8 cellular contexts compared by ENCODE assay signal in the genomic region with DNA sequence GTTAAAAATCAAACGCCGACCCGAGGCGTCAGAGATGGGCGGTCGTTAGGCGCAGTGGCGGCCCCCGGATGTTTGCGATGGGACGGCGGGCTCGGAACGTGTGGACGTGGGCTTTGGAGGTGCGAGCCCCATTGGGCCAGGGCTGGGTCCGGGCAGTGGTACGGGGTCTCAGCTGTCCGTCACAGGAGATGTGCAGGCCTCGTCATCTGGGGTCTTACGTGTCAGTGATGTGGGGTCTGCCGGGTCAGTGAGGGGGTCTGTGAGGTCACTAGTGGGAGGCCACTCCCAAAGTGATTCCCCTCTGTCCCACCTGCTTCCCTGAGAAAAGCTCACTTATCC. TPM values are rescaled to one million over a fixed set of nuclear protein-coding genes. Genes with fewer than 3 reads are reported as not detected.
DNase-seq lines count a peak whose midpoint lies in the region; ATAC-seq, FAIRE-seq and TF ChIP-seq lines count a peak whose summit lies in the region.

No MANE protein-coding gene starts in this region.

- DNase-seq in Caco-2 (no peak), NT2/D1 (ENCODE audit: low read depth, low spot score) (no peak), epithelial cell of prostate (ENCODE audit: low read depth, low spot score) (no peak), omental fat pad (ENCODE audit: low spot score) (no peak), GM13977 (ENCODE audit: low spot score) (no peak), GM12892 (ENCODE audit: insufficient read length) (no peak), NCI-H526 treated with DMSO at 0.1 percent for 48 hours (lab: John Stamatoyannopoulos, UW) (no peak), NCI-H187 (lab: John Stamatoyannopoulos, UW) (no peak)

- in situ Hi-C loops in GM13977 (cut with MboI; ENCODE audit: low pct_unique_long_range_greater_than_20kb, low sequenced_read_pairs, unreplicated experiment): no loop called here

- peak; percentile 8 for ATAC-seq in omental fat pad (ENCODE audit: low FRiP score)

- H3K36me3 Mint-ChIP-seq in Caco-2 (ENCODE audit: insufficient read depth, unreplicated experiment): peaks cover 9% of the 10 kb centered on the region

- H3K4me1 Mint-ChIP-seq in Caco-2 (ENCODE audit: low read depth, unreplicated experiment): no peaks in the 10 kb centered on the region

- peak overlapping the region; percentile 51 for H3K27ac ChIP-seq in epithelial cell of prostate

- H3K36me3 ChIP-seq in Caco-2 (ENCODE audit: control insufficient read depth, insufficient read depth, low read length) (no peaks in the 10 kb centered on the region), NT2/D1 (ENCODE audit: insufficient read depth, insufficient read length, low read length) (no peaks in the 10 kb centered on the region)

- CTCF ChIA-PET in Caco-2 (lab: Charles Lee): no interaction called here

- intact Hi-C loops in Caco-2 (cut with micrococcal nuclease; ENCODE audit: unreplicated experiment): loop anchor here (2.0 kb wide), 1 partner anchor 22 kb away; a partner anchor contains a TSS

- no peaks in the 10 kb centered on the region for H3K27me3 ChIP-seq in Caco-2 (replicated peaks; ENCODE audit: control insufficient read depth, insufficient read depth, low read length)
- H3K27me3 ChIP-seq in NT2/D1 (ENCODE audit: insufficient read depth, insufficient read length): peaks cover 25% of the 10 kb centered on the region

- no peak for TF ChIP-seq POLR2A in GM12892 (IDR thresholded peaks at IDR 0.05; ENCODE audit: low read depth, low read length)

- peak overlapping the region; percentile 48 for H3K27ac Mint-ChIP-seq in Caco-2 (ENCODE audit: unreplicated experiment)

- H3K9ac ChIP-seq in NT2/D1 (ENCODE audit: insufficient read length, low read depth): peak overlapping the region; percentile 93

- TF ChIP-seq CTCF in Caco-2 (IDR thresholded peaks at IDR 0.05; ENCODE audit: insufficient read depth in 1 of 2, low read depth in 1 of 2, low read length in 1 of 2, severe bottlenecking in 1 of 2, unreplicated experiment in 1 of 2): no peak
- no peak for TF ChIP-seq CTCF in omental fat pad (IDR thresholded peaks at IDR 0.05)
- TF ChIP-seq CTCF in GM13977 (IDR thresholded peaks at IDR 0.05; ENCODE audit: extremely low read depth, insufficient read depth, missing control alignments): no peak

- H3K9me3 Mint-ChIP-seq in Caco-2 (ENCODE audit: unreplicated experiment): peaks cover 29% of the 10 kb centered on the region

- no peaks in the 10 kb centered on the region for H3K4me1 ChIP-seq in Caco-2
- no peaks in the 10 kb centered on the region for H3K4me1 ChIP-seq in NT2/D1 (ENCODE audit: insufficient read depth, insufficient read length)

- H3K4me3 Mint-ChIP-seq in Caco-2 (ENCODE audit: unreplicated experiment): peak overlapping the region; percentile 73

- no peaks in the 10 kb centered on the region for H3K27me3 Mint-ChIP-seq in Caco-2 (ENCODE audit: insufficient read depth, unreplicated experiment)

- no peak for FAIRE-seq in GM12892 (lab: Jason Lieb, UNC)

- H3K9me3 ChIP-seq in Caco-2 (peaks cover 16% of the 10 kb centered on the region), NT2/D1 (ENCODE audit: insufficient read depth, low read length) (peaks cover 33% of the 10 kb centered on the region)

- no TSS peak for BruUV-seq in Caco-2 (replicated peaks; lab: Mats Ljungman, UMichigan)

- POLR2A ChIA-PET in Caco-2 (lab: Charles Lee): no interaction called here

- H3K4me3 ChIP-seq in Caco-2 (ENCODE audit: low read depth, low read length) (peak overlapping the region; percentile 57), NT2/D1 (ENCODE audit: insufficient read length, low read depth) (peak overlapping the region; percentile 89)

RNA-seq across cellular contexts. Expression of a gene that starts 21.6 kb away (rescaled TPM):
- total RNA-seq in Caco-2 (2022) (28.0 and 32.3 TPM in 2 replicates), omental fat pad (10 to 100 TPM; 17.7 to 59.9 (median 34.0) TPM)
- polyA plus RNA-seq in GM12892 (2012; ENCODE audit: missing spikeins): 24.1 TPM

RNA-seq across cellular contexts. Expression of a gene that starts 47.1 kb away (rescaled TPM):
- total RNA-seq in Caco-2 (2022): 7.1 and 7.5 TPM in 2 replicates
- 10 to 100 TPM in 1 of 4 donors, 1 to 10 TPM in 3; 4.7 to 17.0 (median 7.3) TPM for total RNA-seq in omental fat pad
- 4.8 TPM for polyA plus RNA-seq in GM12892 (2012; ENCODE audit: missing spikeins)
